ENCODE assay signal across 21 cellular contexts in genomic region chr14:99459491-99460100, GRCh38. TPM values are rescaled to one million over a fixed set of nuclear protein-coding genes. Genes with fewer than 3 reads are reported as not detected.
DNase-seq lines count a peak whose midpoint lies in the region; ATAC-seq, FAIRE-seq and TF ChIP-seq lines count a peak whose summit lies in the region.
"Had no signal": no experiment of that assay in that cellular context is flagged by ENCODE, and none has a peak within 500 bp of the region (broad histone marks: within the 10 kb centered on the region; RNA-seq: fewer than 3 reads in every experiment).

No MANE protein-coding gene starts in this region.

- BruUV-seq in HepG2 (replicated peaks; lab: Mats Ljungman, UMichigan), result no TSS peak

- DNase-seq in HepG2 (ENCODE audit: low spot score) (no peak), right lobe of liver (no peak), ecto neural progenitor cell (ENCODE audit: low spot score) (peak; percentile 20), islet precursor cell (peak; percentile 29), upper lobe of right lung (no peak), HFFc6 (no peak)
- DNase-seq in activated CD8-positive, alpha-beta memory T cell treated with anti-CD3 and anti-CD28 coated beads, Interleukin-2, amount 50 U/mL, for 4 hours, result no peak
- DNase-seq: 8988T; Caco-2; CD4-positive, alpha-beta T cell; IMR-90; NCI-H1417 treated with DMSO at 0.1 percent for 48 hours; NCI-H187 treated with DMSO at 0.1 percent for 48 hours; NCI-H2227 treated with DMSO at 0.1 percent for 48 hours; NCI-H510A treated with DMSO at 0.1 percent for 48 hours; NCI-H774; OCI-M1; SHP77 had no signal

- 90% methylated on average over 5 of the region's 5 CpGs for WGBS in HepG2 (ENCODE audit: low lambda C conversion rate)
- WGBS in right lobe of liver (ENCODE audit: insufficient coverage, low coverage, low lambda C conversion rate, missing lambda C conversion rate), result 78% methylated on average over 5 of the region's 5 CpGs

- H3K4me2 ChIP-seq in HepG2 (ENCODE audit: low read depth, low read length), result no peak overlapping the region

- in situ Hi-C loops in HepG2 (cut with HindIII; ENCODE audit: extremely low pct_ligation_motif_present, low pct_unique_long_range_greater_than_20kb), result no loop called here

- H3K9me3 ChIP-seq in HepG2 (ENCODE audit: low read length), result no peaks in the 10 kb centered on the region
- no peaks in the 10 kb centered on the region for H3K9me3 ChIP-seq in right lobe of liver
- no peaks in the 10 kb centered on the region for H3K9me3 ChIP-seq in upper lobe of right lung
- H3K9me3 ChIP-seq: Caco-2 had no signal

- no peak overlapping the region for H2AFZ ChIP-seq in HepG2 (ENCODE audit: low read length)

- no peak for TF ChIP-seq RAD21 in HepG2 (CRISPR knock-in tag; IDR thresholded peaks at IDR 0.05)

- H3K27ac ChIP-seq in HepG2 (ENCODE audit: extremely low read length, insufficient read depth, low read length), result no peak overlapping the region
- no peak overlapping the region for H3K27ac ChIP-seq in right lobe of liver
- H3K27ac ChIP-seq in upper lobe of right lung, result no peak overlapping the region

- no peak for TF ChIP-seq CTCF in HepG2 (CRISPR knock-in tag; IDR thresholded peaks at IDR 0.05)
- no peak for TF ChIP-seq CTCF in right lobe of liver (IDR thresholded peaks at IDR 0.05)
- TF ChIP-seq CTCF in upper lobe of right lung (IDR thresholded peaks at IDR 0.05), result no peak
- no peak for TF ChIP-seq CTCF in HFFc6 (IDR thresholded peaks at IDR 0.05)

- FAIRE-seq in HepG2 (lab: Jason Lieb, UNC), result peak; percentile 37
- FAIRE-seq: G401.6 had no signal

- peaks cover 21% of the 10 kb centered on the region for H3K36me3 Mint-ChIP-seq in HFFc6 (ENCODE audit: low read depth)

- intact Hi-C loops in HepG2 (cut with micrococcal nuclease; ENCODE audit: unreplicated experiment) (no loop called here), right lobe of liver (cut with DNase I) (no loop called here), upper lobe of right lung (cut with DNase I) (no loop called here)

- H3K4me3 Mint-ChIP-seq in HFFc6, result no peak overlapping the region
- H3K4me3 Mint-ChIP-seq: CD4-positive, alpha-beta T cell had no signal

- H3K36me3 ChIP-seq in HepG2 (replicated peaks in 1 of 2; ENCODE audit: control insufficient read depth in 1 of 2, insufficient read depth in 2 of 2, low read length in 2 of 2) (peaks cover 12 to 55% of the 10 kb centered on the region in 2 experiments), right lobe of liver (peaks cover 0 to 43% (median 14%) of the 10 kb centered on the region in 4 donors), upper lobe of right lung (peaks cover 96% of the 10 kb centered on the region)

- no peaks in the 10 kb centered on the region; the same call in 1 of the 2 replicates for H4K20me1 ChIP-seq in HepG2 (ENCODE audit: insufficient read depth, low read length)

- no peak overlapping the region for H3K27ac Mint-ChIP-seq in HFFc6
- H3K27ac Mint-ChIP-seq: CD4-positive, alpha-beta T cell had no signal

- peaks cover 16% of the 10 kb centered on the region for H3K4me1 Mint-ChIP-seq in HFFc6 (ENCODE audit: low read depth)

- ATAC-seq in HepG2, result no peak
- ATAC-seq in right lobe of liver, result no peak
- ATAC-seq in upper lobe of right lung, result no peak
- no peak for ATAC-seq in HG03521 (IDR thresholded peaks at IDR 0.05; ENCODE audit: unreplicated experiment)
- ATAC-seq: HCT116 had no signal

- H3K9me3 Mint-ChIP-seq in HFFc6, result no peaks in the 10 kb centered on the region
- H3K9me3 Mint-ChIP-seq: CD4-positive, alpha-beta T cell had no signal

- TF ChIP-seq EP300 in HepG2 (IDR thresholded peaks at IDR 0.05; ENCODE audit: low read depth in 2 of 2, low read length in 2 of 2) (no peak), HepG2 (CRISPR knock-in tag; IDR thresholded peaks at IDR 0.05; ENCODE audit: borderline replicate concordance) (no peak)

- no peak for TF ChIP-seq POLR2A in HepG2 (IDR thresholded peaks at IDR 0.05; ENCODE audit: insufficient read depth in 1 of 2, low read depth in 2 of 2, low read length in 2 of 2)
- TF ChIP-seq POLR2A in right lobe of liver (IDR thresholded peaks at IDR 0.05), result no peak

- POLR2A ChIA-PET in HepG2 (lab: Yijun Ruan, JAX), result no interaction called here

- CTCF ChIA-PET in HepG2 (lab: Yijun Ruan, JAX; ENCODE audit: low intra/inter-chr PET ratio, low total read pairs), result no interaction called here

- no peak overlapping the region for H3K9ac ChIP-seq in HepG2 (ENCODE audit: insufficient read depth, low read depth, low read length)

- H3K4me3 ChIP-seq in HepG2 (replicated peaks in 1 of 3; ENCODE audit: insufficient read depth in 1 of 3, low read depth in 2 of 3, low read length in 3 of 3) (no peak overlapping the region), right lobe of liver (no peak overlapping the region), upper lobe of right lung (no peak overlapping the region)

- H3K27me3 ChIP-seq in HepG2 (ENCODE audit: control insufficient read depth in 1 of 2, insufficient read depth in 2 of 2, low read length in 2 of 2), result no peaks in the 10 kb centered on the region
- no peaks in the 10 kb centered on the region for H3K27me3 ChIP-seq in right lobe of liver
- H3K27me3 ChIP-seq in upper lobe of right lung, result no peaks in the 10 kb centered on the region

- no peaks in the 10 kb centered on the region; the same call in 1 of the 2 replicates for H3K27me3 Mint-ChIP-seq in HFFc6 (ENCODE audit: insufficient read depth)
- H3K27me3 Mint-ChIP-seq: CD4-positive, alpha-beta T cell had no signal

- H3K4me1 ChIP-seq in HepG2 (ENCODE audit: insufficient read depth, low read length) (peaks cover 29% of the 10 kb centered on the region), right lobe of liver (peaks cover 0 to 11% (median 5%) of the 10 kb centered on the region in 4 donors), upper lobe of right lung (no peaks in the 10 kb centered on the region)

- peaks cover 4% of the 10 kb centered on the region for H3K79me2 ChIP-seq in HepG2 (ENCODE audit: insufficient read depth, low read length)

TF ChIP-seq in HepG2, 621 proteins besides CTCF, POLR2A, EP300 and RAD21 (continues in another document):
- TF ChIP-seq MAFK (conservative IDR thresholded peaks at IDR 0.05 in 1 of 2, IDR thresholded peaks at IDR 0.05 in 1 of 2; ENCODE audit: low read length in 2 of 2) (no peak), CBFB (CRISPR knock-in tag; IDR thresholded peaks at IDR 0.05) (no peak), HES4 (CRISPR knock-in tag; IDR thresholded peaks at IDR 0.05; ENCODE audit: borderline replicate concordance) (no peak)

RNA-seq across cellular contexts. Expression of gene SETD3, which starts 21.1 kb away (rescaled TPM):
- total RNA-seq in HepG2 (2016; rRNA removed; fragmentation: Illumina TruSeq; extraction: Trizol), result 67.1 and 71.2 TPM in 2 replicates
- total RNA-seq in HepG2 (2016; cell fraction: cytosol; rRNA removed; fragmentation: Illumina TruSeq; extraction: Trizol; ENCODE audit: low read depth), result 486 and 562 TPM in 2 replicates
- 65.7 and 69.4 TPM in 2 replicates for total RNA-seq in HepG2 (2016; cell fraction: insoluble cytoplasmic fraction; rRNA removed; fragmentation: Illumina TruSeq; extraction: Trizol)
- 174 and 189 TPM in 2 replicates for total RNA-seq in HepG2 (2016; cell fraction: membrane; rRNA removed; fragmentation: Illumina TruSeq; extraction: Trizol)
- 32.6 and 38.0 TPM in 2 replicates for total RNA-seq in HepG2 (2016; cell fraction: nucleus; rRNA removed; fragmentation: Illumina TruSeq; extraction: Trizol)
- polyA plus RNA-seq in HepG2 (2011; rRNA removed), result 26.6 and 30.3 TPM in 2 replicates
- polyA plus RNA-seq in HepG2 (2011; cell fraction: cytosol; rRNA removed), result 17.9 and 21.3 TPM in 2 replicates
- polyA plus RNA-seq in HepG2 (2011; cell fraction: nucleus; rRNA removed), result 9.0 and 9.6 TPM in 2 replicates
- polyA plus RNA-seq in HepG2 (2012), result 30.1 and 35.9 TPM in 2 replicates
- polyA plus RNA-seq in HepG2 (2016; cell fraction: cytosol; fragmentation: Illumina TruSeq; extraction: Trizol; ENCODE audit: low read depth), result 31.4 and 32.0 TPM in 2 replicates
- 60.4 and 64.7 TPM in 2 replicates for polyA plus RNA-seq in HepG2 (2016; cell fraction: insoluble cytoplasmic fraction; fragmentation: Illumina TruSeq; extraction: Trizol; ENCODE audit: low read depth)
- 47.6 and 54.1 TPM in 2 replicates for polyA plus RNA-seq in HepG2 (2016; cell fraction: membrane; fragmentation: Illumina TruSeq; extraction: Trizol; ENCODE audit: low read depth)
- 32.3 and 34.4 TPM in 2 replicates for polyA plus RNA-seq in HepG2 (2016; cell fraction: nucleus; fragmentation: Illumina TruSeq; extraction: Trizol; ENCODE audit: insufficient read depth, low read depth)
- polyA minus RNA-seq in HepG2 (2011; rRNA and poly(A)+ RNA removed; ENCODE audit: low replicate concordance), result 45.8 and 74.7 TPM in 2 replicates
- polyA minus RNA-seq in HepG2 (2011; cell fraction: cytosol; rRNA and poly(A)+ RNA removed), result 54.3 and 55.8 TPM in 2 replicates
- polyA minus RNA-seq in HepG2 (2011; cell fraction: nucleus; rRNA and poly(A)+ RNA removed), result 34.1 and 34.2 TPM in 2 replicates
- 10 to 100 TPM; 24.7 to 42.0 (median 28.8) TPM for total RNA-seq in right lobe of liver
- total RNA-seq in upper lobe of right lung, result 90.3 TPM
- total RNA-seq in HFFc6 (2021; fragmentation: NEBNext Ultra II Directional; extraction: Animal tissue kit (Norgen Biotek cat#: 25700)), result 10 to 100 TPM; 42.1 to 53.9 (median 47.0) TPM

RNA-seq across cellular contexts. Expression of gene CCNK, which starts 21.6 kb away (rescaled TPM):
- total RNA-seq in HepG2 (2016; rRNA removed; fragmentation: Illumina TruSeq; extraction: Trizol), result 9.7 and 16.5 TPM in 2 replicates
- 5.1 and 6.8 TPM in 2 replicates for total RNA-seq in HepG2 (2016; cell fraction: cytosol; rRNA removed; fragmentation: Illumina TruSeq; extraction: Trizol; ENCODE audit: low read depth)
- total RNA-seq in HepG2 (2016; cell fraction: insoluble cytoplasmic fraction; rRNA removed; fragmentation: Illumina TruSeq; extraction: Trizol), result 10.3 and 17.3 TPM in 2 replicates
- total RNA-seq in HepG2 (2016; cell fraction: membrane; rRNA removed; fragmentation: Illumina TruSeq; extraction: Trizol), result 17.8 and 18.8 TPM in 2 replicates
- total RNA-seq in HepG2 (2016; cell fraction: nucleus; rRNA removed; fragmentation: Illumina TruSeq; extraction: Trizol), result 27.1 and 31.3 TPM in 2 replicates
- 4.9 and 14.0 TPM in 2 replicates for polyA plus RNA-seq in HepG2 (2011; rRNA removed)
- 4.0 and 5.4 TPM in 2 replicates for polyA plus RNA-seq in HepG2 (2011; cell fraction: cytosol; rRNA removed)
- 10.8 and 10.9 TPM in 2 replicates for polyA plus RNA-seq in HepG2 (2011; cell fraction: nucleus; rRNA removed)
- 25.5 and 37.8 TPM in 2 replicates for polyA plus RNA-seq in HepG2 (2012)
- 13.3 and 14.2 TPM in 2 replicates for polyA plus RNA-seq in HepG2 (2016; cell fraction: cytosol; fragmentation: Illumina TruSeq; extraction: Trizol; ENCODE audit: low read depth)
- polyA plus RNA-seq in HepG2 (2016; cell fraction: insoluble cytoplasmic fraction; fragmentation: Illumina TruSeq; extraction: Trizol; ENCODE audit: low read depth), result 30.0 and 42.2 TPM in 2 replicates
- 26.4 and 33.9 TPM in 2 replicates for polyA plus RNA-seq in HepG2 (2016; cell fraction: membrane; fragmentation: Illumina TruSeq; extraction: Trizol; ENCODE audit: low read depth)
- 35.3 and 41.4 TPM in 2 replicates for polyA plus RNA-seq in HepG2 (2016; cell fraction: nucleus; fragmentation: Illumina TruSeq; extraction: Trizol; ENCODE audit: insufficient read depth, low read depth)
- polyA minus RNA-seq in HepG2 (2011; rRNA and poly(A)+ RNA removed; ENCODE audit: low replicate concordance), result 10.0 and 16.9 TPM in 2 replicates
- 15.8 and 19.7 TPM in 2 replicates for polyA minus RNA-seq in HepG2 (2011; cell fraction: cytosol; rRNA and poly(A)+ RNA removed)
- polyA minus RNA-seq in HepG2 (2011; cell fraction: nucleus; rRNA and poly(A)+ RNA removed), result 40.8 and 43.4 TPM in 2 replicates
- total RNA-seq in right lobe of liver, result 10 to 100 TPM; 11.8 to 23.4 (median 15.4) TPM
- 48.7 TPM for total RNA-seq in upper lobe of right lung
- 10 to 100 TPM; 74.9 to 93.1 (median 86.4) TPM for total RNA-seq in HFFc6 (2021; fragmentation: NEBNext Ultra II Directional; extraction: Animal tissue kit (Norgen Biotek cat#: 25700))

Comparison
In these comparisons a context has a peak if more than half of its experiments do, and no peak if none do; other contexts are left out.
1. DNase-seq: peak in ecto neural progenitor cell (single experiment) and islet precursor cell (single experiment); none in HepG2 (single experiment), right lobe of liver (0 of 3), activated CD8-positive, alpha-beta memory T cell treated with anti-CD3 and anti-CD28 coated beads, Interleukin-2, amount 50 U/mL, for 4 hours (single experiment), upper lobe of right lung (single experiment) and HFFc6 (single experiment).